8 cellular contexts compared by ENCODE assay signal in the genomic region with DNA sequence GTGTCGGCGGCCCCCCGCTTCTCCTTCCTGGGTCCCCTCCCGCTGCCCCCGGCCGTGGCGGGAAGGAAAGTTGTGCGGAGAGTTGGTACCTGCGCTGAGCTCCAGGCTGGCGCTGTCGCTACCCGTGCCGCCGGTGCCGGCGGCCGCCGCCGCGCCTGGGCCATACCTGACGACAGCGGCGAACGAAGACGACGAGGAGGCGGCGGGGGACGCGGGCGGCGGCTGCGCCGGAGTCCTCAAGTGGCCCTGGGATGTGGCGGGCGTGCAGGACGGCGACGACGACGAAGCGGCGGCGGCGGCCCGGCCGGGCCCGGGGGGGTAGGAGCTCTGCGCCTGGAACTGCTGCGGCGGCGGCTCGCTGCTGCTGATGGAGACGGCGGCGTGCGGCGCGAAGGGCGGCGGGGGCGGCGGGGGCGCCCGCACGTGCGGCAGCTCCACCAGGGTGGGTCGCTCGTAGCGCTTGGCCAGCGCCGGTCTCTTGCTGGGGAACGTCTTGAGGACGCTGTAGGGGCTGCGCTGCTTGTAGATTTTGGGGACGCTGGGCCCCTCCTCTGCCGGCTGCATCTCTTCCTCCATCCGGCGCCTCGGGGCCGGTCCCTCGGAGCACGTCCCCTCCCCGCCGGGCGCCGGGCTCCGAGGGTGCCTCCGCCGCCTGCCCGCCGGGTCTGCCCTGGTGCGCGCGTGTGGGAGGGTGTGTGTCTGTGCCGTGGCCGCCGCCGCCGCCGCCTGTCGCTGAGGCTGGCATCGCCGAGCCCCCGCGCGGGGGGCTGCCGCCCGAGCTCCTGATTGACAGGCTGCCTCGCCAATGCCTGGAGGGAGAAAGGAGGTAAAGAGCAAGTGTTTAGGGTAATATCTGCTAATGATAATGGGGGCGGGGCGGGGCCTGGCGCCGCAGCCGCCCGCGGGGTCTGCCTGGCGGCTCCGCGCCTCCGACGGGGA. TPM values are rescaled to one million over a fixed set of nuclear protein-coding genes. Genes with fewer than 3 reads are reported as not detected.
DNase-seq lines count a peak whose midpoint lies in the region; ATAC-seq and TF ChIP-seq lines count a peak whose summit lies in the region.

No MANE protein-coding gene starts in this region.

- no peak for TF ChIP-seq POLR2A in stomach (IDR thresholded peaks at IDR 0.05)

- DNase-seq in A673 (ENCODE audit: low spot score), result peak; percentile 69
- DNase-seq in NCI-H748 (lab: John Stamatoyannopoulos, UW; ENCODE audit: unreplicated experiment), result peak; percentile 84
- DNase-seq in activated naive CD8-positive, alpha-beta T cell treated with anti-CD3 and anti-CD28 coated beads, Interleukin-2, amount 10 ng/mL, durations not matched to agents 7 days and 5 days, result peak; percentile 49
- DNase-seq in lung (ENCODE audit: low spot score), result no peak
- DNase-seq in stomach, result peak; percentile 30
- no peak for DNase-seq in NOMO-1 treated with DMSO at 0.1 percent for 48 hours (lab: John Stamatoyannopoulos, UW; ENCODE audit: unreplicated experiment)

- H3K4me1 ChIP-seq in A673 (ENCODE audit: insufficient read depth, low read length, poor library complexity, severe bottlenecking) (peaks cover 12% of the 10 kb centered on the region), lung (ENCODE audit: control insufficient read depth in 2 of 2, insufficient read depth in 2 of 2, low read length in 2 of 2) (peaks cover 0 to 14% of the 10 kb centered on the region in 2 donors), stomach (peaks cover 16 to 26% (median 25%) of the 10 kb centered on the region in 4 donors)

- H3K4me3 ChIP-seq in A673 (ENCODE audit: low read depth, low read length, poor library complexity, severe bottlenecking), result peak overlapping the region; percentile 50
- peak overlapping the region; percentile 43 for H3K4me3 ChIP-seq in lung
- peak overlapping the region; percentile 43 to 63 (median 52) for H3K4me3 ChIP-seq in stomach

- no peak overlapping the region for H3K27ac Mint-ChIP-seq in activated naive CD8-positive, alpha-beta T cell treated with anti-CD3 and anti-CD28 coated beads, Interleukin-2, amount 10 ng/mL, durations not matched to agents 7 days and 5 days

- intact Hi-C loops in A673 (cut with micrococcal nuclease; ENCODE audit: unreplicated experiment), result no loop called here
- intact Hi-C loops in stomach (cut with DNase I; ENCODE audit: low total_unique reads), result no loop called here

- TF ChIP-seq CTCF in A673 (conservative IDR thresholded peaks at IDR 0.05; ENCODE audit: low read depth, low read length) (no peak), lung (IDR thresholded peaks at IDR 0.05; ENCODE audit: control extremely low read depth, extremely low read depth) (no peak), stomach (IDR thresholded peaks at IDR 0.05) (no peak)

- WGBS in lung, 2 donors, result 1% methylated on average over 106 to 122 of the region's 122 CpGs
- 0 to 2% (median 1%) methylated on average over 6 to 122 of the region's 122 CpGs for WGBS in stomach, 5 donors

- H3K27me3 ChIP-seq in A673 (replicated peaks; ENCODE audit: insufficient read depth, low read depth, low read length, poor library complexity) (peaks cover 97% of the 10 kb centered on the region), lung (ENCODE audit: control insufficient read depth, insufficient read depth) (peaks cover 7% of the 10 kb centered on the region), stomach (peaks cover 24 to 75% (median 42%) of the 10 kb centered on the region in 3 donors)

- TF ChIP-seq EP300 in stomach (IDR thresholded peaks at IDR 0.05), result no peak

- H3K4me1 Mint-ChIP-seq in activated naive CD8-positive, alpha-beta T cell treated with anti-CD3 and anti-CD28 coated beads, Interleukin-2, amount 10 ng/mL, durations not matched to agents 7 days and 5 days, result peaks cover 8% of the 10 kb centered on the region

- peaks cover 66% of the 10 kb centered on the region for H3K27me3 Mint-ChIP-seq in activated naive CD8-positive, alpha-beta T cell treated with anti-CD3 and anti-CD28 coated beads, Interleukin-2, amount 10 ng/mL, durations not matched to agents 7 days and 5 days

- CTCF ChIA-PET in A673 (lab: Charles Lee), result no interaction called here

- peak overlapping the region; percentile 60 for H3K4me3 Mint-ChIP-seq in activated naive CD8-positive, alpha-beta T cell treated with anti-CD3 and anti-CD28 coated beads, Interleukin-2, amount 10 ng/mL, durations not matched to agents 7 days and 5 days

- no peaks in the 10 kb centered on the region for H3K9me3 Mint-ChIP-seq in activated naive CD8-positive, alpha-beta T cell treated with anti-CD3 and anti-CD28 coated beads, Interleukin-2, amount 10 ng/mL, durations not matched to agents 7 days and 5 days

- no TSS peak for BruUV-seq in A673 (replicated peaks; lab: Mats Ljungman, UMichigan)

- no peaks in the 10 kb centered on the region for H3K36me3 ChIP-seq in A673 (ENCODE audit: insufficient read depth, low read length, poor library complexity, severe bottlenecking)
- no peaks in the 10 kb centered on the region for H3K36me3 ChIP-seq in lung (ENCODE audit: control insufficient read depth in 2 of 2, insufficient read depth in 2 of 2, low read length in 2 of 2)
- H3K36me3 ChIP-seq in stomach, result no peaks in the 10 kb centered on the region

- ATAC-seq in GM18517 (IDR thresholded peaks at IDR 0.05; ENCODE audit: unreplicated experiment) (peak; percentile 72), HG02943 (IDR thresholded peaks at IDR 0.05; ENCODE audit: low read depth, unreplicated experiment) (peak; percentile 57), lung (ENCODE audit: insufficient read depth, low FRiP score) (no peak)
- ATAC-seq in activated naive CD8-positive, alpha-beta T cell treated with anti-CD3 and anti-CD28 coated beads, Interleukin-2, amount 10 ng/mL, durations not matched to agents 7 days and 5 days (ENCODE audit: low read depth), result peak; percentile 57

- no peaks in the 10 kb centered on the region for H3K36me3 Mint-ChIP-seq in activated naive CD8-positive, alpha-beta T cell treated with anti-CD3 and anti-CD28 coated beads, Interleukin-2, amount 10 ng/mL, durations not matched to agents 7 days and 5 days

- H3K9me3 ChIP-seq in A673 (ENCODE audit: low read depth, low read length, poor library complexity, severe bottlenecking) (no peaks in the 10 kb centered on the region), lung (ENCODE audit: control insufficient read depth in 2 of 2, insufficient read depth in 1 of 2, low read length in 1 of 2) (peaks cover 0 to 4% of the 10 kb centered on the region in 2 donors), stomach (no peaks in the 10 kb centered on the region)

- H3K27ac ChIP-seq in A673 (ENCODE audit: low read depth, low read length, poor library complexity, severe bottlenecking) (no peak overlapping the region), lung (ENCODE audit: low read depth in 1 of 2, low read length in 1 of 2) (no peak overlapping the region), stomach (no peak overlapping the region)

- POLR2A ChIA-PET in A673 (lab: Charles Lee; ENCODE audit: low non-redundant PET), result no interaction called here
- POLR2A ChIA-PET in activated naive CD8-positive, alpha-beta T cell treated with anti-CD3 and anti-CD28 coated beads, Interleukin-2, amount 10 ng/mL, durations not matched to agents 7 days and 5 days (lab: Charles Lee), result no interaction called here

RNA-seq across cellular contexts. Expression of a gene that starts 0.6 kb away (rescaled TPM):
- total RNA-seq in A673 (2021) (0.13 and 0.31 TPM in 2 replicates), lung (under 1 TPM; 0.09 to 0.51 TPM), stomach (under 1 TPM in 2 of 5 donors, not detected in 3; 0.43 to 0.73 TPM)
- under 1 TPM; 0.69 to 0.77 TPM for total RNA-seq in activated naive CD8-positive, alpha-beta T cell treated with anti-CD3 and anti-CD28 coated beads, Interleukin-2, amount 10 ng/mL, durations not matched to agents 7 days and 5 days
- polyA plus RNA-seq in lung (under 1 TPM; 0.02 to 0.13 TPM), stomach (under 1 TPM; 0.05 to 0.31 (median 0.12) TPM)

Comparison
In these comparisons a context has a peak if more than half of its experiments do, and no peak if none do; other contexts are left out.
1. DNase-seq: peak in A673 (single experiment), NCI-H748 (single experiment), activated naive CD8-positive, alpha-beta T cell treated with anti-CD3 and anti-CD28 coated beads, Interleukin-2, amount 10 ng/mL, durations not matched to agents 7 days and 5 days (single experiment) and stomach (single experiment); none in lung (single experiment) and NOMO-1 treated with DMSO at 0.1 percent for 48 hours (single experiment).
2. Peak in every context shown above with its lines, with median percentiles within 50 percentile points of each other: H3K4me3 ChIP-seq.